In genomic region chr6:2741756-2742155, GRCh38 we compare ENCODE assay signal across 1 cellular context.
TF ChIP-seq lines count a peak whose summit lies in the region.

No MANE protein-coding gene starts in this region.

TF ChIP-seq in IMR-90, 13 proteins besides CTCF, POLR2A, EP300 and RAD21:
- no peak for TF ChIP-seq ELK1 (IDR thresholded peaks at IDR 0.05; ENCODE audit: borderline replicate concordance, low read depth, low read length)
- TF ChIP-seq MAFK (IDR thresholded peaks at IDR 0.05; ENCODE audit: low read depth, low read length), result no peak
- no peak for TF ChIP-seq RFX5 (IDR thresholded peaks at IDR 0.05; ENCODE audit: low read depth, low read length)
- no peak for TF ChIP-seq BHLHE40 (IDR thresholded peaks at IDR 0.05; ENCODE audit: low read depth, low read length)
- TF ChIP-seq, protein P1, sequence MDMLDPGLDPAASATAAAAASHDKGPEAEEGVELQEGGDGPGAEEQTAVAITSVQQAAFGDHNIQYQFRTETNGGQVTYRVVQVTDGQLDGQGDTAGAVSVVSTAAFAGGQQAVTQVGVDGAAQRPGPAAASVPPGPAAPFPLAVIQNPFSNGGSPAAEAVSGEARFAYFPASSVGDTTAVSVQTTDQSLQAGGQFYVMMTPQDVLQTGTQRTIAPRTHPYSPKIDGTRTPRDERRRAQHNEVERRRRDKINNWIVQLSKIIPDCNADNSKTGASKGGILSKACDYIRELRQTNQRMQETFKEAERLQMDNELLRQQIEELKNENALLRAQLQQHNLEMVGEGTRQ (IDR thresholded peaks at IDR 0.05; ENCODE audit: low read depth, low read length), result no peak
- no peak for TF ChIP-seq MXI1 (IDR thresholded peaks at IDR 0.05; ENCODE audit: borderline replicate concordance, low read depth, low read length)
- no peak for TF ChIP-seq NFE2L2 (IDR thresholded peaks at IDR 0.05; ENCODE audit: low read depth, low read length)
- no peak for TF ChIP-seq FOS (IDR thresholded peaks at IDR 0.05; ENCODE audit: low read depth, low read length)
- no peak for TF ChIP-seq CEBPB (IDR thresholded peaks at IDR 0.05; ENCODE audit: low read depth, low read length)
- TF ChIP-seq SMC3 (IDR thresholded peaks at IDR 0.05; ENCODE audit: low read depth, low read length), result no peak
- TF ChIP-seq MAZ (IDR thresholded peaks at IDR 0.05; ENCODE audit: borderline replicate concordance, low read depth, low read length), result no peak
